Comparison of ENCODE assay signal across 20 cellular contexts in genomic region chr12:83199069-83199468, GRCh38.
DNase-seq lines count a peak whose midpoint lies in the region; ATAC-seq, FAIRE-seq and TF ChIP-seq lines count a peak whose summit lies in the region.
"Had no signal": no experiment of that assay in that cellular context is flagged by ENCODE, and none has a peak within 500 bp of the region (broad histone marks: within the 10 kb centered on the region; RNA-seq: fewer than 3 reads in every experiment).

No MANE protein-coding gene starts in this region.

- peak overlapping the region; percentile 24 for H3K4me3 ChIP-seq in HUES64 (ENCODE audit: low read length)
- peak overlapping the region; percentile 17 for H3K4me3 ChIP-seq in smooth muscle cell
- no peak overlapping the region for H3K4me3 ChIP-seq in HepG2 (replicated peaks in 1 of 3; ENCODE audit: insufficient read depth in 1 of 3, low read depth in 2 of 3, low read length in 3 of 3)
- H3K4me3 ChIP-seq in coronary artery = no peak overlapping the region

- TF ChIP-seq POLR2A in HepG2 (IDR thresholded peaks at IDR 0.05; ENCODE audit: insufficient read depth in 1 of 2, low read depth in 2 of 2, low read length in 2 of 2) = no peak

- FAIRE-seq in HepG2 (lab: Jason Lieb, UNC) = no peak
- FAIRE-seq: GM19239 had no signal

- in situ Hi-C loops in HepG2 (cut with HindIII; ENCODE audit: extremely low pct_ligation_motif_present, low pct_unique_long_range_greater_than_20kb) = no loop called here

- no peaks in the 10 kb centered on the region for H3F3A ChIP-seq in smooth muscle cell (ENCODE audit: low read depth)

- BruUV-seq in HepG2 (replicated peaks; lab: Mats Ljungman, UMichigan) = no TSS peak

- no peaks in the 10 kb centered on the region for H4K20me1 ChIP-seq in smooth muscle cell (ENCODE audit: low read depth)
- no peaks in the 10 kb centered on the region for H4K20me1 ChIP-seq in HepG2 (ENCODE audit: insufficient read depth, low read length)

- H3K9me3 Mint-ChIP-seq in brain = peaks cover 0 to 6% (median 2%) of the 10 kb centered on the region in 5 experiments

- H3K4me3 Mint-ChIP-seq in brain = peak overlapping the region in 2 of 5 experiments; percentile 73 to 76
- H3K4me3 Mint-ChIP-seq: B cell; CD4-positive, CD25-positive, alpha-beta regulatory T cell had no signal

- no peaks in the 10 kb centered on the region for H3K36me3 Mint-ChIP-seq in brain
- H3K36me3 Mint-ChIP-seq: CD4-positive, CD25-positive, alpha-beta regulatory T cell had no signal

- H3K27ac ChIP-seq in HUES64 (ENCODE audit: low read depth, low read length) (peak overlapping the region; percentile 82), smooth muscle cell (ENCODE audit: low read depth) (no peak overlapping the region), HepG2 (ENCODE audit: extremely low read length, insufficient read depth, low read length) (no peak overlapping the region), coronary artery (no peak overlapping the region)

- no peak for ATAC-seq in HepG2

- POLR2A ChIA-PET in HepG2 (lab: Yijun Ruan, JAX) = no interaction called here

- intact Hi-C loops in HepG2 (cut with micrococcal nuclease; ENCODE audit: unreplicated experiment) = no loop called here

- TF ChIP-seq CTCF in brain (conservative IDR thresholded peaks at IDR 0.05) (no peak), smooth muscle cell (IDR thresholded peaks at IDR 0.05; ENCODE audit: borderline replicate concordance, insufficient read depth, poor library complexity, severe bottlenecking) (no peak), HepG2 (CRISPR knock-in tag; IDR thresholded peaks at IDR 0.05) (no peak), coronary artery (IDR thresholded peaks at IDR 0.05) (no peak)

- H3K36me3 ChIP-seq in HUES64 (ENCODE audit: insufficient read depth, low read length) (no peaks in the 10 kb centered on the region), smooth muscle cell (ENCODE audit: low read depth) (no peaks in the 10 kb centered on the region), HepG2 (replicated peaks in 1 of 2; ENCODE audit: control insufficient read depth in 1 of 2, insufficient read depth in 2 of 2, low read length in 2 of 2) (no peaks in the 10 kb centered on the region)

- no peaks in the 10 kb centered on the region for H3K79me2 ChIP-seq in smooth muscle cell (ENCODE audit: low read depth)
- H3K79me2 ChIP-seq in HepG2 (ENCODE audit: insufficient read depth, low read length) = no peaks in the 10 kb centered on the region

- peaks cover 20% of the 10 kb centered on the region for H3K4me1 Mint-ChIP-seq in brain
- H3K4me1 Mint-ChIP-seq: B cell had no signal

- H3K4me1 ChIP-seq in HUES64 (ENCODE audit: insufficient read depth, low read length) = peaks cover 45% of the 10 kb centered on the region
- H3K4me1 ChIP-seq in smooth muscle cell (ENCODE audit: low read depth) = peaks cover 28% of the 10 kb centered on the region
- no peaks in the 10 kb centered on the region for H3K4me1 ChIP-seq in HepG2 (ENCODE audit: insufficient read depth, low read length)
- H3K4me1 ChIP-seq: Caco-2 had no signal

- H3K27me3 ChIP-seq in HUES64 (ENCODE audit: insufficient read depth, low read length) = no peaks in the 10 kb centered on the region
- no peaks in the 10 kb centered on the region for H3K27me3 ChIP-seq in smooth muscle cell (ENCODE audit: low read depth)
- no peaks in the 10 kb centered on the region for H3K27me3 ChIP-seq in HepG2 (ENCODE audit: control insufficient read depth in 1 of 2, insufficient read depth in 2 of 2, low read length in 2 of 2)

- H3K27ac Mint-ChIP-seq in brain = peak overlapping the region in 3 of 5 experiments; percentile 48 to 87 (median 69)
- H3K27ac Mint-ChIP-seq: B cell had no signal

- DNase-seq in iPS-NIHi7 (ENCODE audit: extremely low spot score) (peak; percentile 18), smooth muscle cell (lab: John Stamatoyannopoulos, UW; ENCODE audit: unreplicated experiment) (no peak), HepG2 (ENCODE audit: low spot score) (no peak), coronary artery (ENCODE audit: low spot score) (no peak), NCI-H524 treated with DMSO at 0.1 percent for 48 hours (lab: John Stamatoyannopoulos, UW) (no peak)
- DNase-seq: Caco-2; CD4-positive, CD25-positive, alpha-beta regulatory T cell; DMS153; Karpas-422; MM.1S; NCI-H1092 treated with DMSO at 0.1 percent for 48 hours; NCI-H1694; NCI-H226; NCI-H69; NK-92 treated with Interleukin-12 subunit alpha and Interleukin-12 subunit beta, amount 100 ng/mL, for 24 hours; RPMI8226 had no signal

- no peak for TF ChIP-seq RAD21 in HepG2 (CRISPR knock-in tag; IDR thresholded peaks at IDR 0.05)

- H3K9me3 ChIP-seq in HUES64 (ENCODE audit: insufficient read depth, low read depth, low read length) (no peaks in the 10 kb centered on the region), smooth muscle cell (replicated peaks; ENCODE audit: low read depth) (no peaks in the 10 kb centered on the region), HepG2 (ENCODE audit: low read length) (peaks cover 33% of the 10 kb centered on the region)
- H3K9me3 ChIP-seq: Caco-2 had no signal

- CTCF ChIA-PET in HepG2 (lab: Yijun Ruan, JAX; ENCODE audit: low intra/inter-chr PET ratio, low total read pairs) = no interaction called here

- no peaks in the 10 kb centered on the region for H3K27me3 Mint-ChIP-seq in brain
- H3K27me3 Mint-ChIP-seq: B cell; CD4-positive, CD25-positive, alpha-beta regulatory T cell had no signal

- H3K4me2 ChIP-seq in smooth muscle cell (peak overlapping the region; percentile 79), HepG2 (ENCODE audit: low read depth, low read length) (no peak overlapping the region)

- H3K9ac ChIP-seq in HUES64 (ENCODE audit: low read depth, low read length) (peak overlapping the region; percentile 56), smooth muscle cell (ENCODE audit: low read depth) (no peak overlapping the region), HepG2 (ENCODE audit: insufficient read depth, low read depth, low read length) (no peak overlapping the region)

- peak overlapping the region; percentile 88 for H2AFZ ChIP-seq in smooth muscle cell (ENCODE audit: low read depth)
- no peak overlapping the region for H2AFZ ChIP-seq in HepG2 (ENCODE audit: low read length)

- no peak for TF ChIP-seq EP300 in HepG2 (IDR thresholded peaks at IDR 0.05; ENCODE audit: low read depth in 2 of 2, low read length in 2 of 2)
- no peak for TF ChIP-seq EP300 in HepG2 (CRISPR knock-in tag; IDR thresholded peaks at IDR 0.05; ENCODE audit: borderline replicate concordance)

TF ChIP-seq in HepG2, 621 proteins besides CTCF, POLR2A, EP300 and RAD21 (continues in another document):
- no peak for TF ChIP-seq SETDB1 (CRISPR knock-in tag; IDR thresholded peaks at IDR 0.05; ENCODE audit: borderline replicate concordance)
- no peak for TF ChIP-seq NCOR1 (IDR thresholded peaks at IDR 0.05; ENCODE audit: borderline replicate concordance, low read length)
- TF ChIP-seq ARNT (IDR thresholded peaks at IDR 0.05) = no peak
- TF ChIP-seq CREBL2 (CRISPR knock-in tag; IDR thresholded peaks at IDR 0.05; ENCODE audit: borderline replicate concordance) = no peak
- TF ChIP-seq ATF7 (IDR thresholded peaks at IDR 0.05) = no peak
- no peak for TF ChIP-seq ATF7 (CRISPR knock-in tag; IDR thresholded peaks at IDR 0.05)
- no peak for TF ChIP-seq POLR2AphosphoS2 (IDR thresholded peaks at IDR 0.05; ENCODE audit: low read depth, low read length)
- no peak for TF ChIP-seq ZNF687 (CRISPR knock-in tag; IDR thresholded peaks at IDR 0.05)
- no peak for TF ChIP-seq XRCC5 (optimal IDR thresholded peaks at IDR 0.05; ENCODE audit: low read length)
- no peak for TF ChIP-seq KAT8 (CRISPR knock-in tag; IDR thresholded peaks at IDR 0.05)

Comparison
In these comparisons a context has a peak if more than half of its experiments do, and no peak if none do; other contexts are left out.
1. H3K4me3 ChIP-seq: peak in HUES64 (single experiment) and smooth muscle cell (single experiment); none in HepG2 (0 of 3) and coronary artery (single experiment).